Comparison of ENCODE assay signal across 1 cellular context in the genomic region with DNA sequence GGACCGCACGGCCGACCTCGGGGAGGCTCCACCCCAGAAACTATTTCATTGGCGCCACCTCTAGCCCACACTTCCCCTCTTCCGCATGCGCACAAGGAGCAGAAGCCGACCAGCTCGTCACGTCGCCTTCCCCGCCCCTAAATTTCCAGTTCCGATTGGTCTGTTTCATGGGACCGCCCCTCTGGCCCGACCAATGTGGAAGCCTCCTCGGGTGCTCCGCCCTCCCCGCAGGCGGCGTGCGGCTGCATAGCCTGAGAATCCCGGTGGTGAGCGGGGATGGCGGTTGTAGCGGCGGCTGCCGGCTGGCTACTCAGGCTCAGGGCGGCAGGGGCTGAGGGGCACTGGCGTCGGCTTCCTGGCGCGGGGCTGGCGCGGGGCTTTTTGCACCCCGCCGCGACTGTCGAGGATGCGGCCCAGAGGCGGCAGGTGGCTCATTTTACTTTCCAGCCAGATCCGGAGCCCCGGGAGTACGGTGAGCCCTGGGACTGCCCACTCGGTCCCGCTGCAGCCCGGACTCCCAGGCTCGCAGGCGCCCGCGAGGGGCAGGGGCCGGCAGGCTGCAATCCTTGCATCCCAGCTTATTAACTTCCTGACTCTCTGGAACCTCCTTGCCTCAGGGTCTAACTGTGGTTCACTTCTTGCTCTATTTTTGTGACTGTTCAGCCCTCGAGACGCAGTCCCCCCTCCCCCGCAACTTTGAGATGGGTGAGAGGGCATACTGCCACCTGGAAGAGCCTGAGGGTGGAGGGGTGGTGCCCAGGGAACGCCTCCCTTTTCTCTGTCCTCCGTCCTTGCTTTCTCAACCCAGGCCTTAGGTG.
A peak's percentile ranks its signal among the peaks of the same experiment; 100 is the strongest.
TF ChIP-seq lines count a peak whose summit lies in the region.

Gene BCKDHB (plus strand): TSS at position 254 of the 818 bp plus-strand sequence. CDS start 23 bp downstream, at position 277.

TF ChIP-seq in K562, 482 proteins besides CTCF, POLR2A, EP300 and RAD21 (continued from another document and continues in another):
- TF ChIP-seq CREB3L1 (IDR thresholded peaks at IDR 0.05; ENCODE audit: borderline replicate concordance, low read depth) (peak; percentile 32; the same call in 1 of the 2 replicates), ZNF695 (CRISPR knock-in tag; IDR thresholded peaks at IDR 0.05) (no peak), FOXM1 (IDR thresholded peaks at IDR 0.05; ENCODE audit: low read depth) (no peak), FOXM1 (CRISPR knock-in tag; IDR thresholded peaks at IDR 0.05; ENCODE audit: low read depth) (no peak), TCF7 (IDR thresholded peaks at IDR 0.05; ENCODE audit: borderline replicate concordance) (no peak), KDM4B (IDR thresholded peaks at IDR 0.05; ENCODE audit: borderline replicate concordance in 2 of 2, low read depth in 1 of 2) (no peak), HMGN3 (IDR thresholded peaks at IDR 0.05; ENCODE audit: borderline replicate concordance, extremely low read depth, insufficient read length, low read depth, low read length) (peak; percentile 25), CHCHD3 (CRISPR knock-in tag; IDR thresholded peaks at IDR 0.05) (0 out of 2 replicates have a peak, but pooled peaks have one; percentile 60), KDM1A (IDR thresholded peaks at IDR 0.05) (no peak), DPF2 (IDR thresholded peaks at IDR 0.05) (no peak), TBP (optimal IDR thresholded peaks at IDR 0.05; ENCODE audit: low read depth, low read length) (peak; percentile 84), TAF9B (IDR thresholded peaks at IDR 0.05; ENCODE audit: partially characterized antibody) (peak; percentile 78), YY1 (IDR thresholded peaks at IDR 0.05; ENCODE audit: borderline replicate concordance in 1 of 3, control insufficient read depth in 1 of 3, extremely low read depth in 1 of 3, insufficient read depth in 3 of 3, insufficient read length in 1 of 3, insufficient replicate concordance in 2 of 3, low read depth in 1 of 3, low read length in 2 of 3) (peak; percentile 28 to 73 (median 67)), POLR2B (IDR thresholded peaks at IDR 0.05; ENCODE audit: low read depth, partially characterized antibody) (peak; percentile 66), ARNT (IDR thresholded peaks at IDR 0.05) (no peak), NONO (IDR thresholded peaks at IDR 0.05; ENCODE audit: low read depth in 2 of 2, low read length in 1 of 2) (peak in 1 of 2 experiments; percentile 84; a peak in 2 of 4 replicates), MAX (CRISPR knock-in tag; IDR thresholded peaks at IDR 0.05) (peak; percentile 70), MYC (IDR thresholded peaks at IDR 0.05; ENCODE audit: low read depth, low read length) (peak; percentile 32; the same call in 1 of the 2 replicates), MYC (CRISPR knock-in tag; IDR thresholded peaks at IDR 0.05; ENCODE audit: borderline replicate concordance, low read depth) (no peak), HDAC6 (IDR thresholded peaks at IDR 0.05; ENCODE audit: low read depth, low read length) (no peak), CTBP1 (IDR thresholded peaks at IDR 0.05; ENCODE audit: borderline replicate concordance) (no peak; the same call in 1 of the 2 replicates), GATAD2A (IDR thresholded peaks at IDR 0.05) (no peak), NFE2 (IDR thresholded peaks at IDR 0.05; ENCODE audit: low read depth) (no peak), SP1 (CRISPR knock-in tag; IDR thresholded peaks at IDR 0.05) (peak; percentile 79), RCOR1 (IDR thresholded peaks at IDR 0.05; ENCODE audit: borderline replicate concordance in 1 of 2, low read depth in 2 of 2, low read length in 2 of 2) (0 out of 4 replicates have a peak, but pooled peaks of 1 of the 2 experiments have one; percentile 4), ZBTB1 (CRISPR knock-in tag; IDR thresholded peaks at IDR 0.05; ENCODE audit: borderline replicate concordance, low read depth) (peak; percentile 60; the same call in 1 of the 2 replicates), ELF2 (CRISPR knock-in tag; IDR thresholded peaks at IDR 0.05) (0 out of 2 replicates have a peak, but pooled peaks have one; percentile 34), POLR2AphosphoS2 (IDR thresholded peaks at IDR 0.05; ENCODE audit: low read length) (no peak), ZFP36 (IDR thresholded peaks at IDR 0.05; ENCODE audit: low read depth, low read length, partially characterized antibody) (peak; percentile 2), SP2 (IDR thresholded peaks at IDR 0.05; ENCODE audit: extremely low read depth, low read depth, low read length, poor library complexity, severe bottlenecking) (peak; percentile 54), CHAMP1 (IDR thresholded peaks at IDR 0.05) (no peak), LCOR (CRISPR knock-in tag; IDR thresholded peaks at IDR 0.05) (peak; percentile 31; the same call in 1 of the 2 replicates), TRIM28 (IDR thresholded peaks at IDR 0.05) (no peak), TAF1 (IDR thresholded peaks at IDR 0.05; ENCODE audit: control insufficient read depth, extremely low read depth, insufficient read depth, low read length, severe bottlenecking) (peak; percentile 92), EGR1 (conservative IDR thresholded peaks at IDR 0.05) (0 out of 2 replicates have a peak, but pooled peaks have one; percentile 8), SNAPC5 (CRISPR knock-in tag; IDR thresholded peaks at IDR 0.05) (no peak), ZBTB17 (CRISPR knock-in tag; IDR thresholded peaks at IDR 0.05) (peak; percentile 54; the same call in 1 of the 2 replicates), NR2C2 (CRISPR knock-in tag; IDR thresholded peaks at IDR 0.05) (no peak), NR2C2 (tag; IDR thresholded peaks at IDR 0.05) (peak; percentile 65), PML (IDR thresholded peaks at IDR 0.05; ENCODE audit: low read length) (peak; percentile 29; the same call in 1 of the 2 replicates), DNMT1 (IDR thresholded peaks at IDR 0.05) (no peak), ZNF212 (CRISPR knock-in tag; IDR thresholded peaks at IDR 0.05) (no peak), FOS (IDR thresholded peaks at IDR 0.05; ENCODE audit: extremely low read depth, insufficient read length) (peak; percentile 64), VEZF1 (CRISPR knock-in tag; IDR thresholded peaks at IDR 0.05) (peak; percentile 47; the same call in 1 of the 2 replicates), DIDO1 (tag; IDR thresholded peaks at IDR 0.05; ENCODE audit: low read depth) (no peak), EP400 (IDR thresholded peaks at IDR 0.05) (peak; percentile 22; the same call in 1 of the 2 replicates), CEBPB (tag; IDR thresholded peaks at IDR 0.05) (no peak), BACH1 (tag; IDR thresholded peaks at IDR 0.05) (no peak), NR3C1 (CRISPR knock-in tag; IDR thresholded peaks at IDR 0.05) (no peak), SRF (CRISPR knock-in tag; IDR thresholded peaks at IDR 0.05) (peak in 1 of 2 experiments; percentile 78; a peak in 2 of 4 replicates), RBFOX2 (IDR thresholded peaks at IDR 0.05; ENCODE audit: low read depth, low read length) (peak; percentile 97), RBM25 (IDR thresholded peaks at IDR 0.05; ENCODE audit: low read depth, low read length, severe bottlenecking) (peak; percentile 16), KDM5B (IDR thresholded peaks at IDR 0.05; ENCODE audit: insufficient replicate concordance, low read depth, low read length) (peak; percentile 92)
- TF ChIP-seq, protein P1, sequence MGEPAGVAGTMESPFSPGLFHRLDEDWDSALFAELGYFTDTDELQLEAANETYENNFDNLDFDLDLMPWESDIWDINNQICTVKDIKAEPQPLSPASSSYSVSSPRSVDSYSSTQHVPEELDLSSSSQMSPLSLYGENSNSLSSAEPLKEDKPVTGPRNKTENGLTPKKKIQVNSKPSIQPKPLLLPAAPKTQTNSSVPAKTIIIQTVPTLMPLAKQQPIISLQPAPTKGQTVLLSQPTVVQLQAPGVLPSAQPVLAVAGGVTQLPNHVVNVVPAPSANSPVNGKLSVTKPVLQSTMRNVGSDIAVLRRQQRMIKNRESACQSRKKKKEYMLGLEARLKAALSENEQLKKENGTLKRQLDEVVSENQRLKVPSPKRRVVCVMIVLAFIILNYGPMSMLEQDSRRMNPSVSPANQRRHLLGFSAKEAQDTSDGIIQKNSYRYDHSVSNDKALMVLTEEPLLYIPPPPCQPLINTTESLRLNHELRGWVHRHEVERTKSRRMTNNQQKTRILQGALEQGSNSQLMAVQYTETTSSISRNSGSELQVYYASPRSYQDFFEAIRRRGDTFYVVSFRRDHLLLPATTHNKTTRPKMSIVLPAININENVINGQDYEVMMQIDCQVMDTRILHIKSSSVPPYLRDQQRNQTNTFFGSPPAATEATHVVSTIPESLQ (CRISPR knock-in tag; IDR thresholded peaks at IDR 0.05) = no peak
- TF ChIP-seq, protein P2, sequence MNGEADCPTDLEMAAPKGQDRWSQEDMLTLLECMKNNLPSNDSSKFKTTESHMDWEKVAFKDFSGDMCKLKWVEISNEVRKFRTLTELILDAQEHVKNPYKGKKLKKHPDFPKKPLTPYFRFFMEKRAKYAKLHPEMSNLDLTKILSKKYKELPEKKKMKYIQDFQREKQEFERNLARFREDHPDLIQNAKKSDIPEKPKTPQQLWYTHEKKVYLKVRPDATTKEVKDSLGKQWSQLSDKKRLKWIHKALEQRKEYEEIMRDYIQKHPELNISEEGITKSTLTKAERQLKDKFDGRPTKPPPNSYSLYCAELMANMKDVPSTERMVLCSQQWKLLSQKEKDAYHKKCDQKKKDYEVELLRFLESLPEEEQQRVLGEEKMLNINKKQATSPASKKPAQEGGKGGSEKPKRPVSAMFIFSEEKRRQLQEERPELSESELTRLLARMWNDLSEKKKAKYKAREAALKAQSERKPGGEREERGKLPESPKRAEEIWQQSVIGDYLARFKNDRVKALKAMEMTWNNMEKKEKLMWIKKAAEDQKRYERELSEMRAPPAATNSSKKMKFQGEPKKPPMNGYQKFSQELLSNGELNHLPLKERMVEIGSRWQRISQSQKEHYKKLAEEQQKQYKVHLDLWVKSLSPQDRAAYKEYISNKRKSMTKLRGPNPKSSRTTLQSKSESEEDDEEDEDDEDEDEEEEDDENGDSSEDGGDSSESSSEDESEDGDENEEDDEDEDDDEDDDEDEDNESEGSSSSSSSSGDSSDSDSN (IDR thresholded peaks at IDR 0.05; ENCODE audit: borderline replicate concordance in 1 of 2, low read depth in 2 of 2, low read length in 2 of 2) = peak; percentile 47 to 61; a peak in 1 of 4 replicates
- TF ChIP-seq, protein P3, sequence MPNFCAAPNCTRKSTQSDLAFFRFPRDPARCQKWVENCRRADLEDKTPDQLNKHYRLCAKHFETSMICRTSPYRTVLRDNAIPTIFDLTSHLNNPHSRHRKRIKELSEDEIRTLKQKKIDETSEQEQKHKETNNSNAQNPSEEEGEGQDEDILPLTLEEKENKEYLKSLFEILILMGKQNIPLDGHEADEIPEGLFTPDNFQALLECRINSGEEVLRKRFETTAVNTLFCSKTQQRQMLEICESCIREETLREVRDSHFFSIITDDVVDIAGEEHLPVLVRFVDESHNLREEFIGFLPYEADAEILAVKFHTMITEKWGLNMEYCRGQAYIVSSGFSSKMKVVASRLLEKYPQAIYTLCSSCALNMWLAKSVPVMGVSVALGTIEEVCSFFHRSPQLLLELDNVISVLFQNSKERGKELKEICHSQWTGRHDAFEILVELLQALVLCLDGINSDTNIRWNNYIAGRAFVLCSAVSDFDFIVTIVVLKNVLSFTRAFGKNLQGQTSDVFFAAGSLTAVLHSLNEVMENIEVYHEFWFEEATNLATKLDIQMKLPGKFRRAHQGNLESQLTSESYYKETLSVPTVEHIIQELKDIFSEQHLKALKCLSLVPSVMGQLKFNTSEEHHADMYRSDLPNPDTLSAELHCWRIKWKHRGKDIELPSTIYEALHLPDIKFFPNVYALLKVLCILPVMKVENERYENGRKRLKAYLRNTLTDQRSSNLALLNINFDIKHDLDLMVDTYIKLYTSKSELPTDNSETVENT (CRISPR knock-in tag; IDR thresholded peaks at IDR 0.05) = 0 out of 2 replicates have a peak, but pooled peaks have one; percentile 43
